In genomic region chr6:169632841-169633240, GRCh38 we compare ENCODE assay signal across 6 cellular contexts.
"Had no signal": no experiment of that assay in that cellular context is flagged by ENCODE, and none has a peak within 500 bp of the region (broad histone marks: within the 10 kb centered on the region; RNA-seq: fewer than 3 reads in every experiment).

No MANE protein-coding gene starts in this region.

- ATAC-seq: HepG2, K562 had no signal

- H3K4me3 Mint-ChIP-seq: IgD-negative memory B cell had no signal

- DNase-seq: IMR-90, KBM-7, KG1 had no signal

- H3K9me3 Mint-ChIP-seq: IgD-negative memory B cell had no signal

- H3K27ac Mint-ChIP-seq: IgD-negative memory B cell had no signal

- H3K27me3 Mint-ChIP-seq: IgD-negative memory B cell had no signal
